25 cellular contexts compared by ENCODE assay signal in genomic region chr20:58213716-58214115, GRCh38. TPM values are rescaled to one million over a fixed set of nuclear protein-coding genes. Genes with fewer than 3 reads are reported as not detected.
"Had no signal": no experiment of that assay in that cellular context is flagged by ENCODE, and none has a peak within 500 bp of the region (broad histone marks: within the 10 kb centered on the region; RNA-seq: fewer than 3 reads in every experiment).

No MANE protein-coding gene starts in this region.

- H2AFZ ChIP-seq: PC-9 had no signal

- H3K4me1 ChIP-seq: Peyer's patch, SJSA1 had no signal

- H3K27me3 ChIP-seq: Peyer's patch had no signal

- H3K9me3 ChIP-seq: SJSA1 had no signal

- H3K27ac ChIP-seq: PC-9, Peyer's patch, SJSA1, SK-N-MC had no signal

- DNase-seq: KBM-7; MV-4-11; NCI-H1048; NCI-H1436; NCI-H187; NCI-H2029; NCI-H2081 treated with DMSO at 0.1 percent for 48 hours; NCI-H2171; NCI-H226; NCI-H446; NCI-H510A; NCI-H524 treated with DMSO at 0.1 percent for 48 hours; NCI-H774; NK-92 treated with Interleukin-12 subunit alpha and Interleukin-12 subunit beta, amount 100 ng/mL, for 24 hours; OCI-M1; Right ventricle myocardium superior; SIG-M5 had no signal

- H3K4me3 ChIP-seq: PC-9, Peyer's patch, SJSA1, SK-N-MC had no signal

- H3K36me3 ChIP-seq: Peyer's patch, SJSA1 had no signal

- H3K4me2 ChIP-seq: PC-9 had no signal

RNA-seq across cellular contexts. Expression of gene ANKRD60, which starts 14.7 kb away (rescaled TPM):
- total RNA-seq: HT-29, LHCN-M2, MCF 10A, PC-9, Peyer's patch, Right ventricle myocardium superior, RPMI7951, SJSA1 had no signal
